24 cellular contexts compared by ENCODE assay signal in the genomic region with DNA sequence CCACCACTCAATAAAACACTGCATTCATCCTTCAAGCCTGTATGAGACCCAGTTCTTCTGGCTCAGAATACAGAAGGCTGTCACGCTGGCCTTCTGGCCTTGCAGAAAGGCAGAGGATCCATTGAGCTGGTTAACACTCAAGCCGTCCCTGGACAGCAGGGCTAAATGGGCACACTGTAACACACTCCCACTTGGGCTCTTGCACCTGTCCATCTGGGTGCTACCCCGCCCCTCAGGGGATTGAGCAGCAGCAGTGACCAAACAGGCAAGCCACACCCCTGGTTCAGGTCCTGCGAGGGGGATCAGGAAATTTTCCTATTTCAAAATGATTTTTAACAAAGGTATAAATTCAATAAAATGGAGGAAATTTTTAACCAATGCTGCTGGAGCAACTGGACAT.
DNase-seq lines count a peak whose midpoint lies in the region; ATAC-seq, FAIRE-seq and TF ChIP-seq lines count a peak whose summit lies in the region.
"Had no signal": no experiment of that assay in that cellular context is flagged by ENCODE, and none has a peak within 500 bp of the region (broad histone marks: within the 10 kb centered on the region; RNA-seq: fewer than 3 reads in every experiment).

No MANE protein-coding gene starts in this region.

- H3K27ac Mint-ChIP-seq in WTC11 = no peak overlapping the region
- H3K27ac Mint-ChIP-seq: B cell; CD4-positive, alpha-beta T cell; CD8-positive, alpha-beta T cell had no signal

- H2BK5ac ChIP-seq in H1 (ENCODE audit: low read depth, low read length) (no peak overlapping the region), neuronal stem cell (ENCODE audit: low read length) (no peak overlapping the region)

- H3K36me3 Mint-ChIP-seq in WTC11 = no peaks in the 10 kb centered on the region
- H3K36me3 Mint-ChIP-seq: CD8-positive, alpha-beta T cell had no signal

- no peak overlapping the region for H3K4me3 Mint-ChIP-seq in WTC11
- H3K4me3 Mint-ChIP-seq: B cell; CD4-positive, alpha-beta T cell; CD8-positive, alpha-beta T cell had no signal

- ATAC-seq in WTC11 = peak; percentile 64
- ATAC-seq in HG03469 (IDR thresholded peaks at IDR 0.05; ENCODE audit: unreplicated experiment) = no peak
- ATAC-seq: A549; CD8-positive, alpha-beta T cell had no signal

- H2BK12ac ChIP-seq in H1 (ENCODE audit: low read depth, low read length) (no peak overlapping the region), neuronal stem cell (ENCODE audit: low read length) (no peak overlapping the region)

- DNase-seq in NCI-H748 (lab: John Stamatoyannopoulos, UW; ENCODE audit: unreplicated experiment) = peak; percentile 21
- DNase-seq in NCI-H748 treated with DMSO at 0.1 percent for 48 hours (lab: John Stamatoyannopoulos, UW) = no peak
- DNase-seq in WTC11 (ENCODE audit: low spot score) = peak; percentile 13
- DNase-seq in H1 (ENCODE audit: low read depth in 1 of 2, low spot score in 2 of 2) = no peak
- DNase-seq in neuronal stem cell (ENCODE audit: low spot score) = no peak
- DNase-seq in retina = no peak
- DNase-seq in SHP77 treated with DMSO at 0.1 percent for 48 hours (lab: John Stamatoyannopoulos, UW) = no peak
- DNase-seq: AML-193; Caco-2; Calu3; CD4-positive, alpha-beta T cell; CD8-positive, alpha-beta T cell; DMS79 treated with DMSO at 0.1 percent for 48 hours; GF-D8 had no signal

- H4K8ac ChIP-seq in H1 (ENCODE audit: extremely low read depth, insufficient read depth, low read length) (no peak overlapping the region; the same call in 1 of the 2 replicates), neuronal stem cell (ENCODE audit: low read depth, low read length) (no peak overlapping the region)

- H3K27me3 ChIP-seq in H1 (replicated peaks in 1 of 4; ENCODE audit: control insufficient read depth in 3 of 4, extremely low read depth in 1 of 4, insufficient read depth in 3 of 4, low read length in 3 of 4) (no peaks in the 10 kb centered on the region), neuronal stem cell (ENCODE audit: control insufficient read depth in 3 of 3, insufficient read depth in 3 of 3, low read depth in 1 of 3, low read length in 3 of 3) (no peaks in the 10 kb centered on the region)
- H3K27me3 ChIP-seq: BLaER1 treated with 17β-estradiol and CSF1 and Interleukin-3, amounts not matched to agents 10 nM and 100 nM had no signal

- no peaks in the 10 kb centered on the region for H4K20me1 ChIP-seq in H1 (replicated peaks in 1 of 2; ENCODE audit: control insufficient read depth in 1 of 2, insufficient read depth in 2 of 2, low read length in 2 of 2)
- H4K20me1 ChIP-seq: BLaER1 treated with 17β-estradiol and CSF1 and Interleukin-3, amounts not matched to agents 10 nM and 100 nM had no signal

- H3K4me2 ChIP-seq in H1 (ENCODE audit: insufficient read depth in 1 of 2, low read depth in 2 of 2, low read length in 2 of 2) = no peak overlapping the region
- no peak overlapping the region for H3K4me2 ChIP-seq in neuronal stem cell (ENCODE audit: insufficient read depth, low read length, poor library complexity, severe bottlenecking)
- H3K4me2 ChIP-seq: A549; BLaER1 treated with 17β-estradiol and CSF1 and Interleukin-3, amounts not matched to agents 10 nM and 100 nM had no signal

- no peak overlapping the region for H3K56ac ChIP-seq in H1 (replicated peaks; ENCODE audit: insufficient read length, low read depth, low read length)

- no peak overlapping the region for H2BK20ac ChIP-seq in H1 (ENCODE audit: low read length)

- no peak overlapping the region for H3K23ac ChIP-seq in H1 (ENCODE audit: insufficient read length)
- H3K23ac ChIP-seq in neuronal stem cell (ENCODE audit: low read depth, low read length, poor library complexity) = no peak overlapping the region

- H3K14ac ChIP-seq in H1 (ENCODE audit: insufficient read length) = no peak overlapping the region
- no peak overlapping the region for H3K14ac ChIP-seq in neuronal stem cell (ENCODE audit: low read length)

- TF ChIP-seq EP300 in H1 (IDR thresholded peaks at IDR 0.05; ENCODE audit: borderline replicate concordance in 1 of 2, low read depth in 2 of 2, low read length in 2 of 2) = no peak

- H3K27ac ChIP-seq in H1 (ENCODE audit: low read depth, low read length) (no peak overlapping the region), neuronal stem cell (replicated peaks; ENCODE audit: low read length) (no peak overlapping the region)
- H3K27ac ChIP-seq: 22Rv1; A549; BLaER1 treated with 17β-estradiol and CSF1 and Interleukin-3, amounts not matched to agents 10 nM and 100 nM; C4-2B had no signal

- H3K4ac ChIP-seq in H1 (replicated peaks; ENCODE audit: insufficient read length, low read depth, low read length) = no peak overlapping the region
- no peak overlapping the region for H3K4ac ChIP-seq in neuronal stem cell (ENCODE audit: low read length)

- H3K9me3 ChIP-seq in H1 (ENCODE audit: insufficient read depth in 2 of 2, low read depth in 1 of 2, low read length in 1 of 2) (no peaks in the 10 kb centered on the region), neuronal stem cell (replicated peaks in 1 of 2; ENCODE audit: control insufficient read depth in 2 of 2, insufficient read depth in 1 of 2, low read depth in 1 of 2, low read length in 2 of 2) (no peaks in the 10 kb centered on the region)
- H3K9me3 ChIP-seq: A549; BLaER1 treated with 17β-estradiol and CSF1 and Interleukin-3, amounts not matched to agents 10 nM and 100 nM; Caco-2 had no signal

- H3K4me3 ChIP-seq in H1 (ENCODE audit: extremely low read depth in 1 of 4, insufficient read depth in 2 of 4, low read depth in 3 of 4, low read length in 4 of 4) (no peak overlapping the region), neuronal stem cell (ENCODE audit: low read length in 2 of 2) (peak overlapping the region in 1 of 2 donors; percentile 63)
- H3K4me3 ChIP-seq: A549; BLaER1 treated with 17β-estradiol and CSF1 and Interleukin-3, amounts not matched to agents 10 nM and 100 nM had no signal

- no peaks in the 10 kb centered on the region for H3K4me1 Mint-ChIP-seq in WTC11
- H3K4me1 Mint-ChIP-seq: B cell had no signal

- H3K18ac ChIP-seq in H1 (ENCODE audit: extremely low read depth, low read length) (no peak overlapping the region), neuronal stem cell (ENCODE audit: low read length) (peak overlapping the region; percentile 17)

- no peaks in the 10 kb centered on the region for H3K79me2 ChIP-seq in H1 (ENCODE audit: control insufficient read depth in 1 of 2, insufficient read depth in 2 of 2, low read length in 2 of 2)

- no peak for TF ChIP-seq RAD21 in H1 (IDR thresholded peaks at IDR 0.05 in 1 of 2, conservative IDR thresholded peaks at IDR 0.05 in 1 of 2; ENCODE audit: low read depth in 2 of 2, low read length in 2 of 2)

- no peak for TF ChIP-seq POLR2A in H1 (IDR thresholded peaks at IDR 0.05; ENCODE audit: control extremely low read depth in 1 of 2, low read depth in 2 of 2, low read length in 2 of 2)

- TF ChIP-seq CTCF in WTC11 (IDR thresholded peaks at IDR 0.05) (no peak), H1 (IDR thresholded peaks at IDR 0.05; ENCODE audit: control extremely low read depth in 1 of 3, insufficient read depth in 1 of 3, low read depth in 1 of 3, low read length in 3 of 3) (no peak)

- 89% methylated on average over 4 of the region's 4 CpGs; no CpG with 5 or more reads in 1 of the 2 experiments for WGBS in H1 (ENCODE audit: extremely low coverage in 1 of 2, insufficient coverage in 1 of 2, insufficient read length in 1 of 2, insufficient replicate concordance in 2 of 2, low coverage in 1 of 2, low lambda C conversion rate in 2 of 2, missing lambda C conversion rate in 1 of 2), 2 experiments
- no CpG with 5 or more reads among the region's 4 CpGs for WGBS in neuronal stem cell (ENCODE audit: extremely low coverage in 2 of 2, insufficient read length in 2 of 2, insufficient replicate concordance in 1 of 2), 2 donors

- no peak for FAIRE-seq in H1 (lab: Jason Lieb, UNC)
- FAIRE-seq: A549, D721Med, G401.6, GM12891, GM19239 had no signal

- CTCF ChIA-PET in WTC11 (lab: Charles Lee) = no interaction called here
- CTCF ChIA-PET in H1 (lab: Charles Lee; ENCODE audit: partially characterized antibody) = interaction anchor here (1.2 kb wide), 1 partner anchor 12 kb away, joined by 3 read pairs; no protein-coding TSS in a partner anchor

- H3K9ac ChIP-seq in H1 (replicated peaks in 1 of 4; ENCODE audit: extremely low read depth in 1 of 4, low read depth in 3 of 4, low read length in 3 of 4) (no peak overlapping the region), neuronal stem cell (ENCODE audit: low read depth, low read length, poor library complexity) (no peak overlapping the region)
- H3K9ac ChIP-seq: BLaER1 treated with 17β-estradiol and CSF1 and Interleukin-3, amounts not matched to agents 10 nM and 100 nM had no signal

- no peak overlapping the region for H2BK15ac ChIP-seq in H1 (ENCODE audit: low read length)
- H2BK15ac ChIP-seq in neuronal stem cell (ENCODE audit: low read length) = no peak overlapping the region

- H3K9me3 Mint-ChIP-seq in WTC11 = peaks cover 4% of the 10 kb centered on the region; the same call in 1 of the 2 replicates

- no peaks in the 10 kb centered on the region for H3K4me1 ChIP-seq in H1 (replicated peaks in 1 of 4; ENCODE audit: control insufficient read depth in 3 of 4, insufficient read depth in 4 of 4, low read length in 3 of 4)
- H3K4me1 ChIP-seq in neuronal stem cell (ENCODE audit: control insufficient read depth in 2 of 2, insufficient read depth in 1 of 2, low read depth in 1 of 2, low read length in 2 of 2) = no peaks in the 10 kb centered on the region
- H3K4me1 ChIP-seq: A549; BLaER1 treated with 17β-estradiol and CSF1 and Interleukin-3, amounts not matched to agents 10 nM and 100 nM; Caco-2 had no signal

- H2BK120ac ChIP-seq in H1 (replicated peaks; ENCODE audit: low read depth, low read length) = no peak overlapping the region
- no peak overlapping the region for H2BK120ac ChIP-seq in neuronal stem cell (ENCODE audit: low read depth, low read length)

- H3K36me3 ChIP-seq in H1 (ENCODE audit: control insufficient read depth in 2 of 4, insufficient read depth in 4 of 4, low read length in 3 of 4) = no peaks in the 10 kb centered on the region
- no peaks in the 10 kb centered on the region for H3K36me3 ChIP-seq in neuronal stem cell (replicated peaks in 1 of 2; ENCODE audit: control insufficient read depth in 2 of 2, insufficient read depth in 2 of 2, low read length in 2 of 2)
- H3K36me3 ChIP-seq: BLaER1 treated with 17β-estradiol and CSF1 and Interleukin-3, amounts not matched to agents 10 nM and 100 nM had no signal

- no peak overlapping the region for H4K5ac ChIP-seq in H1 (ENCODE audit: insufficient read length, low read depth, low read length)

- peak overlapping the region; percentile 32 for H2AFZ ChIP-seq in H1 (ENCODE audit: low read length)
- H2AFZ ChIP-seq in neuronal stem cell (ENCODE audit: low read length) = no peak overlapping the region

- no peaks in the 10 kb centered on the region for H3K79me1 ChIP-seq in H1 (ENCODE audit: low read depth, low read length)
- no peaks in the 10 kb centered on the region for H3K79me1 ChIP-seq in neuronal stem cell (ENCODE audit: low read depth, low read length)

- H2AK5ac ChIP-seq in H1 (ENCODE audit: low read depth, low read length) = no peak overlapping the region
- H2AK5ac ChIP-seq in neuronal stem cell (ENCODE audit: low read depth, low read length) = no peak overlapping the region

- H4K91ac ChIP-seq in H1 (replicated peaks; ENCODE audit: insufficient read length, low read length) (no peak overlapping the region), neuronal stem cell (ENCODE audit: low read depth, low read length, poor library complexity) (no peak overlapping the region)

- H3K23me2 ChIP-seq in H1 (ENCODE audit: low read depth, low read length) = no peaks in the 10 kb centered on the region

- POLR2A ChIA-PET in WTC11 (lab: Charles Lee) (no interaction called here), H1 (lab: Charles Lee; ENCODE audit: partially characterized antibody) (no interaction called here)

- H3K27me3 Mint-ChIP-seq in WTC11 (ENCODE audit: low read depth) = no peaks in the 10 kb centered on the region
- H3K27me3 Mint-ChIP-seq: B cell; CD4-positive, alpha-beta T cell had no signal

Comparison
In these comparisons a context has a peak if more than half of its experiments do, and no peak if none do; other contexts are left out.
1. DNase-seq: peak in NCI-H748 (single experiment) and WTC11 (single experiment); none in NCI-H748 treated with DMSO at 0.1 percent for 48 hours (single experiment), H1 (0 of 2), neuronal stem cell (single experiment), retina (single experiment) and SHP77 treated with DMSO at 0.1 percent for 48 hours (single experiment).